Comparison of ENCODE assay signal across 1 cellular context in genomic region chr20:4060856-4061440, GRCh38.
TF ChIP-seq lines count a peak whose summit lies in the region.

No MANE protein-coding gene starts in this region.

TF ChIP-seq in H1, 55 proteins besides CTCF, POLR2A, EP300 and RAD21:
- TF ChIP-seq JUND (IDR thresholded peaks at IDR 0.05; ENCODE audit: low read length) (no peak), POLR2AphosphoS5 (IDR thresholded peaks at IDR 0.05; ENCODE audit: low read depth, low read length) (no peak), SP2 (IDR thresholded peaks at IDR 0.05; ENCODE audit: low read length) (no peak), BRCA1 (IDR thresholded peaks at IDR 0.05; ENCODE audit: low read depth, low read length) (no peak), GABPA (IDR thresholded peaks at IDR 0.05; ENCODE audit: borderline replicate concordance, insufficient read depth, low read length) (no peak), ZNF274 (IDR thresholded peaks at IDR 0.05; ENCODE audit: borderline replicate concordance, extremely low read depth, low read length) (no peak), EZH2 (IDR thresholded peaks at IDR 0.05; ENCODE audit: low read depth, low read length, severe bottlenecking) (no peak), CBX5 (IDR thresholded peaks at IDR 0.05; ENCODE audit: low read depth, low read length) (no peak), CTBP2 (IDR thresholded peaks at IDR 0.05; ENCODE audit: borderline replicate concordance, insufficient read depth, insufficient read length, low read length) (no peak), TBP (IDR thresholded peaks at IDR 0.05; ENCODE audit: low read depth, low read length) (no peak), CHD7 (IDR thresholded peaks at IDR 0.05; ENCODE audit: insufficient replicate concordance, low read length) (no peak), BCL11A (IDR thresholded peaks at IDR 0.05; ENCODE audit: low read depth in 2 of 2, low read length in 2 of 2) (no peak), SRF (IDR thresholded peaks at IDR 0.05; ENCODE audit: low read depth, low read length) (no peak), CHD1 (IDR thresholded peaks at IDR 0.05; ENCODE audit: low read depth, low read length) (no peak), SIN3A (conservative IDR thresholded peaks at IDR 0.05 in 1 of 2, IDR thresholded peaks at IDR 0.05 in 1 of 2; ENCODE audit: low read depth in 1 of 2, low read length in 2 of 2) (no peak)
